Comparison of ENCODE assay signal across 8 cellular contexts in the genomic region with DNA sequence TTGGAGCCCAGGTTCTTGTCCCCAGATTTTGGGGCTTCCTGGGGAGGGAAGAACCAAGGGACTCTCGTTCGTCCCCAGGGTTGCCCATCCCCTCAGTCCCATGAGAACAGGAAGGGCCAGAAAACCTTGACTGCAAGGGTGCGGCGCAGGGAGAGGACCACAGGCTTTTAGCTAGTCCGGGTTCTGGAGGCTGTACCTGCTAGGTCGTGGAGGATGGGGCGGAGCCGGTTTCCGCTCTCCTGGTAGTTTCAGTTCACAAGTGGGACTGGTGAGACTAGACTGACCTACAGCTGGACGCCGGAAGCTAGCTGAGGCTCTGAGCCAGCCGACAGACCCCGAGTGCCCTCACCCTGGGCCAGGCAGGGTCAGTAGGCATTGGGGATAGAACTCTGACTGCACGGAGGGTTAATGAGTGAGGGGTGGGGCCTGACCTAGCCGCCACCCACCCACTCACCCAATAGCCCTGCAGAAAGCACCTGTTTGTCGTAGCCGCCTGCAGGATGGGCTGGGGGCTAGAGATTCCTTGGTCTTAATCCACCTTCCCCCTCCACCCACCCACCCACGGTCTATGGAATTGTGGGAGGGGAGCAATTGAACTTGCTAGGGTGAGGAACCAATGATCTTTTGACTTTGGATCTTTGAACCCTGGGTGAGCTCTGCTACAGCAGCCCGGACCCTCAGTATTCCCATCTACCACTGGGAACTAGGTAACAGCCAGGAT. TPM values are rescaled to one million over a fixed set of nuclear protein-coding genes. Genes with fewer than 3 reads are reported as not detected.
DNase-seq lines count a peak whose midpoint lies in the region; ATAC-seq lines count a peak whose summit lies in the region.

No MANE protein-coding gene starts in this region.

- H3K4me1 Mint-ChIP-seq in T-helper 2 cell treated with Interferon-gamma antibody and Interleukin-4, amounts not matched to agents 5 μg/mL and 100 μg/mL, for 36 hours (ENCODE audit: low read depth): peaks cover 27% of the 10 kb centered on the region
- H3K4me1 Mint-ChIP-seq in effector memory CD8-positive, alpha-beta T cell (ENCODE audit: low read depth in 2 of 2): peaks cover 30 to 35% of the 10 kb centered on the region in 2 donors
- peaks cover 32 to 60% (median 47%) of the 10 kb centered on the region in 3 donors for H3K4me1 Mint-ChIP-seq in naive B cell

- no peak for ATAC-seq in effector memory CD8-positive, alpha-beta T cell (replicated peaks)
- ATAC-seq in naive B cell (ENCODE audit: low read depth in 2 of 2): no peak

- H3K36me3 Mint-ChIP-seq in T-helper 2 cell treated with Interferon-gamma antibody and Interleukin-4, amounts not matched to agents 5 μg/mL and 100 μg/mL, for 36 hours (ENCODE audit: low read depth): no peaks in the 10 kb centered on the region
- peaks cover 56% of the 10 kb centered on the region for H3K36me3 Mint-ChIP-seq in effector memory CD8-positive, alpha-beta T cell (ENCODE audit: insufficient read depth)
- H3K36me3 Mint-ChIP-seq in naive B cell: no peaks in the 10 kb centered on the region

- no peaks in the 10 kb centered on the region for H3K9me3 Mint-ChIP-seq in T-helper 2 cell treated with Interferon-gamma antibody and Interleukin-4, amounts not matched to agents 5 μg/mL and 100 μg/mL, for 36 hours
- H3K9me3 Mint-ChIP-seq in effector memory CD8-positive, alpha-beta T cell: no peaks in the 10 kb centered on the region
- H3K9me3 Mint-ChIP-seq in naive B cell: peaks cover 0 to 2% (median 0%) of the 10 kb centered on the region in 7 donors

- DNase-seq in stimulated activated CD4-positive, alpha-beta T cell treated with anti-CD3 and anti-CD28 coated beads, Interleukin-4, amount 100 ng/mL, for 24 hours: peak; percentile 29
- DNase-seq in stimulated activated CD4-positive, alpha-beta T cell treated with anti-CD3 and anti-CD28 coated beads, Interleukin-1b, Interleukin-23, amount 100 ng/mL, for 48 hours: no peak
- peak; percentile 28 for DNase-seq in T-helper 2 cell treated with Interferon-gamma antibody and Interleukin-4, amounts not matched to agents 5 μg/mL and 100 μg/mL, for 36 hours (ENCODE audit: low spot score)
- DNase-seq in effector memory CD8-positive, alpha-beta T cell: peak in 1 of 3 experiments; percentile 33
- peak; percentile 32 for DNase-seq in naive B cell
- DNase-seq in mesenteric fat pad (ENCODE audit: low spot score): no peak
- DNase-seq in foreskin melanocyte: no peak
- DNase-seq in NCI-H524 (lab: John Stamatoyannopoulos, UW): no peak

- H3K27ac Mint-ChIP-seq in T-helper 2 cell treated with Interferon-gamma antibody and Interleukin-4, amounts not matched to agents 5 μg/mL and 100 μg/mL, for 36 hours: peak overlapping the region; percentile 75
- H3K27ac Mint-ChIP-seq in effector memory CD8-positive, alpha-beta T cell: peak overlapping the region; percentile 69 to 71
- peak overlapping the region in 4 of 6 donors; percentile 13 to 90 (median 54) for H3K27ac Mint-ChIP-seq in naive B cell

- H3K4me3 Mint-ChIP-seq in T-helper 2 cell treated with Interferon-gamma antibody and Interleukin-4, amounts not matched to agents 5 μg/mL and 100 μg/mL, for 36 hours: peak overlapping the region; percentile 85
- H3K4me3 Mint-ChIP-seq in effector memory CD8-positive, alpha-beta T cell: peak overlapping the region; percentile 74 to 80
- H3K4me3 Mint-ChIP-seq in naive B cell: peak overlapping the region; percentile 63 to 93 (median 89)

- H3K27me3 Mint-ChIP-seq in T-helper 2 cell treated with Interferon-gamma antibody and Interleukin-4, amounts not matched to agents 5 μg/mL and 100 μg/mL, for 36 hours (ENCODE audit: low read depth): no peaks in the 10 kb centered on the region
- H3K27me3 Mint-ChIP-seq in effector memory CD8-positive, alpha-beta T cell: no peaks in the 10 kb centered on the region
- no peaks in the 10 kb centered on the region for H3K27me3 Mint-ChIP-seq in naive B cell

RNA-seq across cellular contexts. Expression of gene MAFF, which starts 1.5 kb away (rescaled TPM):
- polyA plus RNA-seq in naive B cell (ENCODE audit: low read depth in 6 of 6): 1 to 10 TPM in 5 of 6 donors, not detected in 1; 1.0 to 2.9 (median 1.6) TPM
- 101 TPM for total RNA-seq in mesenteric fat pad

RNA-seq across cellular contexts. Expression of gene PLA2G6, which starts 21.6 kb away (rescaled TPM):
- polyA plus RNA-seq in naive B cell (ENCODE audit: low read depth in 6 of 6): 1 to 10 TPM in 5 of 6 donors, not detected in 1; 2.7 to 7.6 (median 3.9) TPM
- 54.1 TPM for total RNA-seq in mesenteric fat pad

Comparison
In these comparisons a context has a peak if more than half of its experiments do, and no peak if none do; other contexts are left out.
1. DNase-seq: peak in stimulated activated CD4-positive, alpha-beta T cell treated with anti-CD3 and anti-CD28 coated beads, Interleukin-4, amount 100 ng/mL, for 24 hours (single experiment), T-helper 2 cell treated with Interferon-gamma antibody and Interleukin-4, amounts not matched to agents 5 μg/mL and 100 μg/mL, for 36 hours (single experiment) and naive B cell (single experiment); none in stimulated activated CD4-positive, alpha-beta T cell treated with anti-CD3 and anti-CD28 coated beads, Interleukin-1b, Interleukin-23, amount 100 ng/mL, for 48 hours (single experiment), mesenteric fat pad (single experiment), foreskin melanocyte (single experiment) and NCI-H524 (0 of 2).
2. Peak in every context shown above with its lines, with median percentiles within 50 percentile points of each other: H3K27ac Mint-ChIP-seq and H3K4me3 Mint-ChIP-seq.